In genomic region chr7:25944777-25945176, GRCh38 we compare ENCODE assay signal across 18 cellular contexts.
DNase-seq lines count a peak whose midpoint lies in the region; ATAC-seq, FAIRE-seq and TF ChIP-seq lines count a peak whose summit lies in the region.
"Had no signal": no experiment of that assay in that cellular context is flagged by ENCODE, and none has a peak within 500 bp of the region (broad histone marks: within the 10 kb centered on the region; RNA-seq: fewer than 3 reads in every experiment).

No MANE protein-coding gene starts in this region.

- H3K4me1 ChIP-seq in GM23338 (ENCODE audit: insufficient read depth): peaks cover 22% of the 10 kb centered on the region
- peaks cover 38% of the 10 kb centered on the region for H3K4me1 ChIP-seq in keratinocyte (ENCODE audit: control insufficient read depth, extremely low read depth, insufficient read depth, low read length)
- H3K4me1 ChIP-seq in transverse colon: peaks cover 10 to 37% (median 21%) of the 10 kb centered on the region in 4 donors

- H3F3A ChIP-seq in GM23338 (replicated peaks; ENCODE audit: low read depth): no peaks in the 10 kb centered on the region

- H3K4me2 ChIP-seq in GM23338 (no peak overlapping the region), keratinocyte (ENCODE audit: control insufficient read depth, extremely low read depth, insufficient read depth, low read depth, low read length) (no peak overlapping the region)
- H3K4me2 ChIP-seq: KMS-11 had no signal

- TF ChIP-seq EP300 in transverse colon (IDR thresholded peaks at IDR 0.05; ENCODE audit: low read depth): no peak

- peak; percentile 38 for ATAC-seq in GM23338
- ATAC-seq in GM21717 (IDR thresholded peaks at IDR 0.05; ENCODE audit: unreplicated experiment): no peak
- ATAC-seq: Panc1 had no signal

- H3K9me1 ChIP-seq in keratinocyte (ENCODE audit: control insufficient read depth, extremely low read depth, insufficient read depth, low read length): no peaks in the 10 kb centered on the region

- H3K36me3 ChIP-seq in GM23338 (ENCODE audit: insufficient read depth) (no peaks in the 10 kb centered on the region), keratinocyte (ENCODE audit: control insufficient read depth in 2 of 2, extremely low read depth in 1 of 2, insufficient read depth in 2 of 2, low read length in 2 of 2) (no peaks in the 10 kb centered on the region), transverse colon (no peaks in the 10 kb centered on the region)
- H3K36me3 ChIP-seq: BLaER1 treated with 17β-estradiol and CSF1 and Interleukin-3, amounts not matched to agents 10 nM and 100 nM had no signal

- H3K4me3 ChIP-seq in GM23338: no peak overlapping the region
- H3K4me3 ChIP-seq in keratinocyte (ENCODE audit: control insufficient read depth in 2 of 3, extremely low read depth in 1 of 3, insufficient read depth in 2 of 3, low read depth in 1 of 3, low read length in 3 of 3): no peak overlapping the region
- H3K4me3 ChIP-seq in transverse colon: no peak overlapping the region
- H3K4me3 ChIP-seq: BLaER1 treated with 17β-estradiol and CSF1 and Interleukin-3, amounts not matched to agents 10 nM and 100 nM had no signal

- no peak overlapping the region for H3K27ac Mint-ChIP-seq in GM23338

- TF ChIP-seq CTCF in GM23338 (conservative IDR thresholded peaks at IDR 0.05; ENCODE audit: low read depth in 2 of 2) (no peak), keratinocyte (optimal IDR thresholded peaks at IDR 0.05 in 1 of 3, IDR thresholded peaks at IDR 0.05 in 1 of 3, conservative IDR thresholded peaks at IDR 0.05 in 1 of 3; ENCODE audit: extremely low read depth in 1 of 3, insufficient read depth in 2 of 3, low read length in 3 of 3) (no peak), transverse colon (IDR thresholded peaks at IDR 0.05) (no peak)

- H3K27me3 ChIP-seq in GM23338 (ENCODE audit: insufficient read depth) (no peaks in the 10 kb centered on the region), keratinocyte (ENCODE audit: control insufficient read depth, extremely low read depth, insufficient read depth, low read length) (no peaks in the 10 kb centered on the region), transverse colon (no peaks in the 10 kb centered on the region)

- H3K9me2 ChIP-seq in GM23338 (ENCODE audit: insufficient read depth): no peaks in the 10 kb centered on the region

- no peaks in the 10 kb centered on the region; the same call in 1 of the 3 replicates for H3K9me3 Mint-ChIP-seq in GM23338

- 33 to 51% methylated on average over 1 to 3 of the region's 3 CpGs for WGBS in transverse colon (ENCODE audit: low coverage in 1 of 2), 2 donors

- H3K36me3 Mint-ChIP-seq in GM23338 (ENCODE audit: low read depth): peaks cover 12% of the 10 kb centered on the region; the same call in 1 of the 3 replicates

- H3K4me1 Mint-ChIP-seq in GM23338: peaks cover 35% of the 10 kb centered on the region

- H3K79me2 ChIP-seq in GM23338 (replicated peaks; ENCODE audit: insufficient read depth) (peaks cover 23% of the 10 kb centered on the region), keratinocyte (ENCODE audit: control insufficient read depth, insufficient read depth, low read length) (peaks cover 1% of the 10 kb centered on the region)

- no peak for TF ChIP-seq POLR2A in transverse colon (IDR thresholded peaks at IDR 0.05)

- DNase-seq in GM23338 (ENCODE audit: low spot score) (peak; percentile 12), NCI-H446 treated with DMSO at 0.1 percent for 48 hours (lab: John Stamatoyannopoulos, UW) (peak; percentile 49), keratinocyte (ENCODE audit: low read depth, low spot score) (no peak), transverse colon (peak; percentile 64), NCI-H2171 (lab: John Stamatoyannopoulos, UW) (no peak), SIG-M5 (lab: John Stamatoyannopoulos, UW) (no peak)
- DNase-seq: DND-41, MV-4-11, NCI-H187, NCI-H345, NCI-H526, SW 1271 had no signal

- peaks cover 7% of the 10 kb centered on the region for H3K27me3 Mint-ChIP-seq in GM23338 (ENCODE audit: insufficient read depth, low read depth, poor library complexity)

- intact Hi-C loops in transverse colon (cut with DNase I; ENCODE audit: low total_unique reads): no loop called here

- no peak overlapping the region for H3K9ac ChIP-seq in keratinocyte (ENCODE audit: control insufficient read depth, extremely low read depth, insufficient read depth, low read length)
- H3K9ac ChIP-seq: BLaER1 treated with 17β-estradiol and CSF1 and Interleukin-3, amounts not matched to agents 10 nM and 100 nM; KMS-11 had no signal

- no peak overlapping the region for H3K4me3 Mint-ChIP-seq in GM23338

- no peak overlapping the region for H3K27ac ChIP-seq in GM23338 (ENCODE audit: low read depth)
- no peak overlapping the region for H3K27ac ChIP-seq in keratinocyte (ENCODE audit: control insufficient read depth, insufficient read depth, low read length)
- peak overlapping the region; percentile 17 to 60 (median 54) for H3K27ac ChIP-seq in transverse colon
- H3K27ac ChIP-seq: BLaER1 treated with 17β-estradiol and CSF1 and Interleukin-3, amounts not matched to agents 10 nM and 100 nM had no signal

- dilution Hi-C loops in keratinocyte (cut with MboI; ENCODE audit: extremely low pct_ligation_motif_present, low sequenced_read_pairs): no loop called here

- H3K9me3 ChIP-seq in keratinocyte (ENCODE audit: control insufficient read depth, low read depth, low read length): no peaks in the 10 kb centered on the region
- no peaks in the 10 kb centered on the region for H3K9me3 ChIP-seq in transverse colon
- H3K9me3 ChIP-seq: BLaER1 treated with 17β-estradiol and CSF1 and Interleukin-3, amounts not matched to agents 10 nM and 100 nM had no signal

- in situ Hi-C loops in transverse colon (cut with MboI; ENCODE audit: low pct_ligation_motif_present in 1 of 4, low pct_unique_long_range_greater_than_20kb in 1 of 4, low sequenced_read_pairs in 3 of 4): no loop called here

- FAIRE-seq in keratinocyte (lab: Jason Lieb, UNC): peak; percentile 58
- FAIRE-seq: D721Med, H1 had no signal

- H2AFZ ChIP-seq in GM23338 (no peak overlapping the region), keratinocyte (ENCODE audit: control insufficient read depth, low read length) (no peak overlapping the region)

- H4K20me1 ChIP-seq in GM23338 (replicated peaks; ENCODE audit: insufficient read depth) (peaks cover 8% of the 10 kb centered on the region; the same call in 1 of the 2 replicates), keratinocyte (ENCODE audit: control insufficient read depth, extremely low read depth, insufficient read depth, low read length) (no peaks in the 10 kb centered on the region)
- H4K20me1 ChIP-seq: BLaER1 treated with 17β-estradiol and CSF1 and Interleukin-3, amounts not matched to agents 10 nM and 100 nM had no signal

TF ChIP-seq in GM23338, 12 proteins besides CTCF, POLR2A, EP300 and RAD21 (continues in another document):
- TF ChIP-seq ZNF462 (CRISPR knock-in tag; IDR thresholded peaks at IDR 0.05): no peak

Comparison
In these comparisons a context has a peak if more than half of its experiments do, and no peak if none do; other contexts are left out.
1. DNase-seq: peak in GM23338 (single experiment), NCI-H446 treated with DMSO at 0.1 percent for 48 hours (single experiment) and transverse colon (single experiment); none in keratinocyte (single experiment), NCI-H2171 (single experiment) and SIG-M5 (single experiment).
2. H3K27ac ChIP-seq: peak in transverse colon (4 of 4); none in GM23338 (single experiment) and keratinocyte (single experiment).